8 cellular contexts compared by ENCODE assay signal in the genomic region with DNA sequence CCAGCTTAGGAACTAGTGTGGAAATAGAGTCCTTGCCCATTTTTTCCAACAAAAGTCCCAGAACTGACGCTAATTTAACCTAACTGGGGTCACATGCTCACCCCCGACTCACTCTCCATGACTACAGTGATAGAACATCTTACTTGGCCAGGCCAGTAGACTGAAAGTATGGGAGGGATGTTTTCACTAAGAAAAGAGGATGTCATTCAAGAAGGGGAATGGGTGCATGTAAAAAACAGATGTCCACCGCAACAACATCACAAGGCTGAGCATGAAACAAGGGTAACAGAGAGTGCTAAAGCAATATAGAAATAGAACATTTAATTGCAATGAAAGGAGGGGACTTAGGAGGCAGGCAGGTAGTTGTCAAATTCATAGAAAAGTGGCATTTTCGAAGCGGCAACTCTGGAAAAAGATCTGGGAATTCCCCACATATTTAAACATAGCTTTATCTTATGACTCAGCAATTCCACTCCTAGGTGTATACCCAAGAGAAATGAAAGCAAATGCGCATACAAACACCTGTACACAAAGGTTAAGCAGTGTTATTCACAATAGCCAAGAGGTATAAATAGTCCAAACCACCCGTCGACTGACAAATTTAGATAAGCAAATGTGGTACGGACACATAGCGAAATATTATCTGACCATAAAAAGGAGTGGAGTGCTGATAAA. TPM values are rescaled to one million over a fixed set of nuclear protein-coding genes. Genes with fewer than 3 reads are reported as not detected.
A peak's percentile ranks its signal among the peaks of the same experiment; 100 is the strongest.
DNase-seq lines count a peak whose midpoint lies in the region; ATAC-seq and TF ChIP-seq lines count a peak whose summit lies in the region.

No MANE protein-coding gene starts in this region.

- TF ChIP-seq CTCF in osteoblast (IDR thresholded peaks at IDR 0.05; ENCODE audit: extremely low read depth, low read depth, low read length) (no peak), esophagus muscularis mucosa (IDR thresholded peaks at IDR 0.05) (no peak)

- peak; percentile 61 for ATAC-seq in GM18907 (IDR thresholded peaks at IDR 0.05; ENCODE audit: unreplicated experiment)
- peak; percentile 78 for ATAC-seq in HG02571 (IDR thresholded peaks at IDR 0.05; ENCODE audit: unreplicated experiment)
- ATAC-seq in HG03575 (IDR thresholded peaks at IDR 0.05; ENCODE audit: extremely low read depth, insufficient number of reproducible peaks, low FRiP score, unreplicated experiment), result peak; percentile 47

- DNase-seq in osteoblast (ENCODE audit: insufficient read length, low spot score, missing footprints) (peak; percentile 25), esophagus muscularis mucosa (ENCODE audit: extremely low spot score) (no peak), COLO668 (lab: John Stamatoyannopoulos, UW; ENCODE audit: unreplicated experiment) (no peak), NCI-H345 treated with DMSO at 0.1 percent for 48 hours (lab: John Stamatoyannopoulos, UW; ENCODE audit: unreplicated experiment) (no peak), DMS79 (lab: John Stamatoyannopoulos, UW) (no peak)

- H3K4me2 ChIP-seq in osteoblast (ENCODE audit: insufficient read depth, low read length), result no peak overlapping the region

- H3K9me3 ChIP-seq in osteoblast (ENCODE audit: low read depth, low read length) (no peaks in the 10 kb centered on the region), esophagus muscularis mucosa (no peaks in the 10 kb centered on the region)

- WGBS in esophagus muscularis mucosa, result 77% methylated on average over 9 of the region's 10 CpGs

- H3K27ac ChIP-seq in osteoblast (ENCODE audit: low read depth, low read length) (no peak overlapping the region), esophagus muscularis mucosa (replicated peaks in 1 of 4) (no peak overlapping the region)

- H4K20me1 ChIP-seq in osteoblast (ENCODE audit: insufficient read depth, low read length), result no peaks in the 10 kb centered on the region

- TF ChIP-seq EP300 in esophagus muscularis mucosa (IDR thresholded peaks at IDR 0.05), result no peak

- no peak overlapping the region for H3K4me3 ChIP-seq in osteoblast (ENCODE audit: insufficient read depth, low read length)
- H3K4me3 ChIP-seq in esophagus muscularis mucosa, result no peak overlapping the region

- intact Hi-C loops in esophagus muscularis mucosa (cut with DNase I), result no loop called here

- TF ChIP-seq POLR2A in esophagus muscularis mucosa (IDR thresholded peaks at IDR 0.05; ENCODE audit: low read depth), result no peak

- peaks cover 6% of the 10 kb centered on the region for H3K27me3 ChIP-seq in osteoblast (ENCODE audit: insufficient read depth, low read length)
- H3K27me3 ChIP-seq in esophagus muscularis mucosa, result no peaks in the 10 kb centered on the region

- H3K36me3 ChIP-seq in osteoblast (ENCODE audit: insufficient read depth, low read length) (no peaks in the 10 kb centered on the region), esophagus muscularis mucosa (no peaks in the 10 kb centered on the region)

- H3K4me1 ChIP-seq in osteoblast (ENCODE audit: insufficient read depth, low read length) (peaks cover 7% of the 10 kb centered on the region), esophagus muscularis mucosa (peaks cover 4 to 20% (median 9%) of the 10 kb centered on the region in 4 donors)

- no peak overlapping the region for H2AFZ ChIP-seq in osteoblast (ENCODE audit: low read length)

- H3K79me2 ChIP-seq in osteoblast (ENCODE audit: insufficient read depth, low read length), result no peaks in the 10 kb centered on the region

RNA-seq across cellular contexts. Expression of a gene that starts 41.1 kb away (rescaled TPM):
- total RNA-seq in osteoblast, result 49.6 and 59.2 TPM in 2 replicates
- total RNA-seq in esophagus muscularis mucosa, result 100 to 1,000 TPM in 2 of 4 donors, 10 to 100 TPM in 2; 53.5 to 143 (median 90.3) TPM
